Comparison of ENCODE assay signal across 7 cellular contexts in the genomic region with DNA sequence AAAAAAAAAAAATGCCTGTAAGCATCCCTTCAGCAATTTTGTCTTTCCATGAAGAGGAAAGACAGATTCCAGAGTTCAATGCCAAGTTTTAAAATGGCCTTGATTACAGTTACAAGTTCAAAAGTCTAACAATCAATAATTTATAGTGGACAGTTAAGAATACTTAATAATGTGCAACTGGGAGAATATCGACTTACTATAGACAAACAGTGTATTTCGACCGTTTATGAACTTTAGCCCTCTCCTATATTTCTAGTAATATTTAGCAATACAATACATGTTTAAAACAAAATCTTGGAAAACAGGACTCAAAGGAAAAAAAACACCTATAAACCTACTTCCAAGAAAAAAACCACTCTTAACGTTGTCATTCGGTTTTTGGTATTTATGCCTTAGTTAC. TPM values are rescaled to one million over a fixed set of nuclear protein-coding genes. Genes with fewer than 3 reads are reported as not detected.
A peak's percentile ranks its signal among the peaks of the same experiment; 100 is the strongest.
DNase-seq lines count a peak whose midpoint lies in the region; ATAC-seq and TF ChIP-seq lines count a peak whose summit lies in the region.

No MANE protein-coding gene starts in this region.

- H3K79me2 ChIP-seq in HCT116 (ENCODE audit: insufficient read depth, low read length) (peaks cover 84% of the 10 kb centered on the region), SU-DHL-6 (ENCODE audit: insufficient read depth, low read length) (peaks cover 87% of the 10 kb centered on the region)

- H3K4me2 ChIP-seq in HCT116 (ENCODE audit: low read length) (peak overlapping the region; percentile 72), SU-DHL-6 (ENCODE audit: low read depth, low read length, poor library complexity, severe bottlenecking) (peak overlapping the region; percentile 94)

- H3K27me3 ChIP-seq in HCT116 (ENCODE audit: insufficient read depth, low read length) (no peaks in the 10 kb centered on the region), SU-DHL-6 (ENCODE audit: low read length) (no peaks in the 10 kb centered on the region), skeletal muscle tissue (ENCODE audit: control insufficient read depth in 3 of 3, insufficient read depth in 3 of 3, low read length in 3 of 3) (no peaks in the 10 kb centered on the region)

- TF ChIP-seq RAD21 in HCT116 (IDR thresholded peaks at IDR 0.05; ENCODE audit: low read depth): no peak

- RAD21 ChIA-PET in HCT116 (lab: Charles Lee; ENCODE audit: low non-redundant PET in 1 of 2, low total read pairs in 2 of 2, uncharacterized antibody in 2 of 2, unreplicated experiment in 2 of 2): no interaction called here

- H3K9me2 ChIP-seq in HCT116 (ENCODE audit: insufficient read depth) (no peaks in the 10 kb centered on the region), SU-DHL-6 (replicated peaks; ENCODE audit: insufficient read depth, low read length) (no peaks in the 10 kb centered on the region)

- H3K4me1 ChIP-seq in HCT116 (ENCODE audit: control insufficient read depth in 1 of 2, insufficient read depth in 2 of 2, low read length in 2 of 2): peaks cover 13 to 29% of the 10 kb centered on the region in 2 experiments; a peak in 3 of 4 replicates
- peaks cover 16 to 35% (median 24%) of the 10 kb centered on the region in 3 donors for H3K4me1 ChIP-seq in skeletal muscle tissue (ENCODE audit: control insufficient read depth in 3 of 3, insufficient read depth in 3 of 3, low read length in 3 of 3)
- H3K4me1 ChIP-seq in mucosa of descending colon (ENCODE audit: low read depth): peaks cover 27% of the 10 kb centered on the region

- H3K36me3 ChIP-seq in HCT116 (ENCODE audit: control insufficient read depth in 1 of 2, insufficient read depth in 2 of 2, low read length in 2 of 2): peaks cover 20 to 35% of the 10 kb centered on the region in 2 experiments
- peaks cover 36% of the 10 kb centered on the region for H3K36me3 ChIP-seq in SU-DHL-6 (ENCODE audit: low read length)
- peaks cover 27 to 34% (median 28%) of the 10 kb centered on the region in 3 donors for H3K36me3 ChIP-seq in skeletal muscle tissue (ENCODE audit: control insufficient read depth in 3 of 3, insufficient read depth in 3 of 3, low read length in 3 of 3)
- no peaks in the 10 kb centered on the region for H3K36me3 ChIP-seq in mucosa of descending colon (ENCODE audit: low read depth)

- no peak for DNase-seq in HCT116 (ENCODE audit: low read depth, low spot score)
- no peak for DNase-seq in fibroblast of the aortic adventitia (ENCODE audit: low read depth)
- DNase-seq in RWPE1 (ENCODE audit: low spot score): no peak
- no peak for DNase-seq in mucosa of descending colon

- TF ChIP-seq POLR2A in HCT116 (IDR thresholded peaks at IDR 0.05; ENCODE audit: borderline replicate concordance, extremely low read depth, insufficient read depth, insufficient read length): no peak

- peak overlapping the region in 1 of 2 experiments; percentile 98; a peak in 2 of 4 replicates for H3K4me3 ChIP-seq in HCT116 (replicated peaks in 1 of 2; ENCODE audit: low read depth in 1 of 2, low read length in 2 of 2)
- H3K4me3 ChIP-seq in SU-DHL-6 (ENCODE audit: insufficient read depth, low read length, poor library complexity, severe bottlenecking): peak overlapping the region; percentile 99
- peak overlapping the region; percentile 97 for H3K4me3 ChIP-seq in fibroblast of the aortic adventitia (ENCODE audit: low read depth, low read length)
- no peak overlapping the region for H3K4me3 ChIP-seq in skeletal muscle tissue (ENCODE audit: low read length in 3 of 3)
- H3K4me3 ChIP-seq in mucosa of descending colon: no peak overlapping the region

- H3F3A ChIP-seq in SU-DHL-6 (ENCODE audit: insufficient read depth): peaks cover 5% of the 10 kb centered on the region; the same call in 1 of the 2 replicates

- no peaks in the 10 kb centered on the region for H3K9me3 ChIP-seq in HCT116 (ENCODE audit: control insufficient read depth in 1 of 2, insufficient read depth in 1 of 2, low read depth in 1 of 2, low read length in 2 of 2)
- H3K9me3 ChIP-seq in SU-DHL-6 (ENCODE audit: insufficient read depth, low read length): no peaks in the 10 kb centered on the region
- no peaks in the 10 kb centered on the region for H3K9me3 ChIP-seq in skeletal muscle tissue (ENCODE audit: control insufficient read depth in 3 of 3, low read length in 3 of 3)
- no peaks in the 10 kb centered on the region for H3K9me3 ChIP-seq in mucosa of descending colon

- intact Hi-C loops in HCT116 (cut with micrococcal nuclease): no loop called here
- intact Hi-C loops in mucosa of descending colon (cut with DNase I, micrococcal nuclease): no loop called here

- no peaks in the 10 kb centered on the region; the same call in 1 of the 2 replicates for H4K20me1 ChIP-seq in HCT116 (ENCODE audit: insufficient read depth)
- no peaks in the 10 kb centered on the region for H4K20me1 ChIP-seq in SU-DHL-6 (ENCODE audit: low read depth, low read length)

- POLR2A ChIA-PET in HCT116 (lab: Charles Lee) (no interaction called here), RWPE1 (lab: Yijun Ruan, JAX; ENCODE audit: low non-redundant PET) (no interaction called here)

- CTCF ChIA-PET in HCT116 (lab: Charles Lee) (no interaction called here), RWPE1 (lab: Yijun Ruan, JAX) (no interaction called here)

- H3K9ac ChIP-seq in HCT116 (ENCODE audit: low read length): peak overlapping the region; percentile 97; the same call in 1 of the 2 replicates
- H3K9ac ChIP-seq in SU-DHL-6 (ENCODE audit: low read length): peak overlapping the region; percentile 80
- peak overlapping the region in 2 of 3 donors; percentile 52 to 85 for H3K9ac ChIP-seq in skeletal muscle tissue (ENCODE audit: low read depth in 1 of 3, low read length in 3 of 3)

- H2AFZ ChIP-seq in HCT116 (ENCODE audit: low read depth, low read length, poor library complexity, severe bottlenecking): no peak overlapping the region
- H2AFZ ChIP-seq in SU-DHL-6 (ENCODE audit: low read depth, low read length, severe bottlenecking): no peak overlapping the region

- H3K27ac ChIP-seq in HCT116 (ENCODE audit: low read depth, low read length) (no peak overlapping the region), SU-DHL-6 (ENCODE audit: low read depth, low read length) (no peak overlapping the region; the same call in 1 of the 2 replicates), skeletal muscle tissue (ENCODE audit: low read depth, low read length) (no peak overlapping the region), RWPE1 (no peak overlapping the region)

- no TSS peak for BruUV-seq in HCT116 (replicated peaks; lab: Mats Ljungman, UMichigan)

- no peak for ATAC-seq in HCT116
- no peak for ATAC-seq in mucosa of descending colon
- no peak for ATAC-seq in GM19452 (IDR thresholded peaks at IDR 0.05; ENCODE audit: unreplicated experiment)

- TF ChIP-seq CTCF in HCT116 (IDR thresholded peaks at IDR 0.05 in 2 of 3, conservative IDR thresholded peaks at IDR 0.05 in 1 of 3; ENCODE audit: borderline replicate concordance in 1 of 3, insufficient read depth in 1 of 3, low read depth in 2 of 3, low read length in 2 of 3) (no peak), SU-DHL-6 (IDR thresholded peaks at IDR 0.05; ENCODE audit: insufficient read depth, low read length, poor library complexity, severe bottlenecking) (no peak), fibroblast of the aortic adventitia (IDR thresholded peaks at IDR 0.05; ENCODE audit: insufficient read depth, low read length) (no peak), RWPE1 (conservative IDR thresholded peaks at IDR 0.05; ENCODE audit: low read depth) (no peak), mucosa of descending colon (IDR thresholded peaks at IDR 0.05) (no peak)

TF ChIP-seq in HCT116, 20 proteins besides CTCF, POLR2A, EP300 and RAD21 (continues in another document):
- TF ChIP-seq ZFX (IDR thresholded peaks at IDR 0.05) (no peak), SRF (IDR thresholded peaks at IDR 0.05; ENCODE audit: low read depth) (no peak), ZNF274 (IDR thresholded peaks at IDR 0.05; ENCODE audit: low read depth, low read length) (no peak), JUND (IDR thresholded peaks at IDR 0.05) (no peak), YY1 (IDR thresholded peaks at IDR 0.05; ENCODE audit: extremely low read depth, insufficient replicate concordance, low read depth, low read length) (no peak)
- TF ChIP-seq, protein P1, sequence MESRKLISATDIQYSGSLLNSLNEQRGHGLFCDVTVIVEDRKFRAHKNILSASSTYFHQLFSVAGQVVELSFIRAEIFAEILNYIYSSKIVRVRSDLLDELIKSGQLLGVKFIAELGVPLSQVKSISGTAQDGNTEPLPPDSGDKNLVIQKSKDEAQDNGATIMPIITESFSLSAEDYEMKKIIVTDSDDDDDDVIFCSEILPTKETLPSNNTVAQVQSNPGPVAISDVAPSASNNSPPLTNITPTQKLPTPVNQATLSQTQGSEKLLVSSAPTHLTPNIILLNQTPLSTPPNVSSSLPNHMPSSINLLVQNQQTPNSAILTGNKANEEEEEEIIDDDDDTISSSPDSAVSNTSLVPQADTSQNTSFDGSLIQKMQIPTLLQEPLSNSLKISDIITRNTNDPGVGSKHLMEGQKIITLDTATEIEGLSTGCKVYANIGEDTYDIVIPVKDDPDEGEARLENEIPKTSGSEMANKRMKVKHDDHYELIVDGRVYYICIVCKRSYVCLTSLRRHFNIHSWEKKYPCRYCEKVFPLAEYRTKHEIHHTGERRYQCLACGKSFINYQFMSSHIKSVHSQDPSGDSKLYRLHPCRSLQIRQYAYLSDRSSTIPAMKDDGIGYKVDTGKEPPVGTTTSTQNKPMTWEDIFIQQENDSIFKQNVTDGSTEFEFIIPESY (IDR thresholded peaks at IDR 0.05; ENCODE audit: extremely low read depth, insufficient replicate concordance, low read length): no peak

RNA-seq across cellular contexts. Expression of a gene that starts 1.5 kb away (rescaled TPM):
- total RNA-seq in HCT116 (2021; ENCODE audit: unreplicated experiment) (40.0 TPM), fibroblast of the aortic adventitia (ENCODE audit: low replicate concordance) (115 and 149 TPM in 2 replicates), skeletal muscle tissue (62.6 TPM), mucosa of descending colon (10 to 100 TPM; 48.5 to 86.1 (median 56.8) TPM)
- polyA plus RNA-seq in HCT116 (2012): 11.0 and 15.0 TPM in 2 replicates

RNA-seq across cellular contexts. Expression of a gene that starts 1.6 kb away (rescaled TPM):
- total RNA-seq in HCT116 (2021; ENCODE audit: unreplicated experiment): 205 TPM
- 74.2 and 88.1 TPM in 2 replicates for polyA plus RNA-seq in HCT116 (2012)
- total RNA-seq in fibroblast of the aortic adventitia (ENCODE audit: low replicate concordance): 114 and 325 TPM in 2 replicates
- 45.4 TPM for total RNA-seq in skeletal muscle tissue
- total RNA-seq in mucosa of descending colon: 10 to 100 TPM; 39.2 to 54.4 (median 47.7) TPM

RNA-seq across cellular contexts. Expression of a gene that starts 21.4 kb away (rescaled TPM):
- total RNA-seq in HCT116 (2021; ENCODE audit: unreplicated experiment): 42.1 TPM
- 34.3 and 42.6 TPM in 2 replicates for polyA plus RNA-seq in HCT116 (2012)
- total RNA-seq in fibroblast of the aortic adventitia (ENCODE audit: low replicate concordance): 71.1 and 107 TPM in 2 replicates
- 61.1 TPM for total RNA-seq in skeletal muscle tissue
- total RNA-seq in mucosa of descending colon: 10 to 100 TPM; 24.4 to 36.0 (median 30.7) TPM

RNA-seq across cellular contexts. Expression of a gene that starts 21.7 kb away (rescaled TPM):
- total RNA-seq in HCT116 (2021; ENCODE audit: unreplicated experiment) (124 TPM), fibroblast of the aortic adventitia (ENCODE audit: low replicate concordance) (18.6 and 111 TPM in 2 replicates), skeletal muscle tissue (43.3 TPM), mucosa of descending colon (100 to 1,000 TPM in 1 of 3 donors, 10 to 100 TPM in 2; 61.0 to 105 (median 80.4) TPM)
- polyA plus RNA-seq in HCT116 (2012): 96.1 and 109 TPM in 2 replicates

Comparison
In these comparisons a context has a peak if more than half of its experiments do, and no peak if none do; other contexts are left out.
1. H3K4me3 ChIP-seq: peak in SU-DHL-6 (single experiment) and fibroblast of the aortic adventitia (single experiment); none in skeletal muscle tissue (0 of 3) and mucosa of descending colon (single experiment).
2. Peak in every context shown above with its lines, with median percentiles within 50 percentile points of each other: H3K9ac ChIP-seq.